In genomic region chr12:60195483-60195882, GRCh38 we compare ENCODE assay signal across 23 cellular contexts.
DNase-seq lines count a peak whose midpoint lies in the region; ATAC-seq, FAIRE-seq and TF ChIP-seq lines count a peak whose summit lies in the region.
"Had no signal": no experiment of that assay in that cellular context is flagged by ENCODE, and none has a peak within 500 bp of the region (broad histone marks: within the 10 kb centered on the region; RNA-seq: fewer than 3 reads in every experiment).

No MANE protein-coding gene starts in this region.

- H2BK15ac ChIP-seq in IMR-90 (ENCODE audit: low read depth, low read length): no peak overlapping the region
- H2BK15ac ChIP-seq in mesendoderm (replicated peaks; ENCODE audit: low read depth): no peak overlapping the region

- intact Hi-C loops in IMR-90 (cut with micrococcal nuclease): no loop called here
- intact Hi-C loops in K562 (cut with micrococcal nuclease): no loop called here

- no peak overlapping the region for H4K8ac ChIP-seq in IMR-90 (ENCODE audit: low read depth in 2 of 2, low read length in 2 of 2)
- no peak overlapping the region for H4K8ac ChIP-seq in mesendoderm (ENCODE audit: low read depth, low read length)

- H3K18ac ChIP-seq in IMR-90 (ENCODE audit: low read depth, low read length) (peak overlapping the region; percentile 61; the same call in 1 of the 2 replicates), mesendoderm (ENCODE audit: low read length) (no peak overlapping the region)

- H3K9me3 ChIP-seq in IMR-90 (ENCODE audit: control insufficient read depth, insufficient read depth, low read length) (no peaks in the 10 kb centered on the region), K562 (replicated peaks; ENCODE audit: control insufficient read depth, insufficient read depth, low read depth, low read length) (no peaks in the 10 kb centered on the region)
- H3K9me3 ChIP-seq: A549; BE2C; BLaER1 treated with 17β-estradiol and CSF1 and Interleukin-3, amounts not matched to agents 10 nM and 100 nM had no signal

- H3K27me3 ChIP-seq in IMR-90 (ENCODE audit: control insufficient read depth, insufficient read depth, low read length): no peaks in the 10 kb centered on the region
- no peaks in the 10 kb centered on the region for H3K27me3 ChIP-seq in K562 (ENCODE audit: control insufficient read depth in 2 of 2, insufficient read depth in 2 of 2, low read length in 2 of 2)
- H3K27me3 ChIP-seq in mesendoderm (ENCODE audit: insufficient read depth, low read length, poor library complexity): no peaks in the 10 kb centered on the region
- H3K27me3 ChIP-seq: BE2C; BLaER1 treated with 17β-estradiol and CSF1 and Interleukin-3, amounts not matched to agents 10 nM and 100 nM had no signal

- no peak overlapping the region for H3K27ac Mint-ChIP-seq in mesothelial cell of epicardium
- H3K27ac Mint-ChIP-seq: CD14-positive monocyte; CD4-positive, alpha-beta T cell; CD8-positive, alpha-beta memory T cell had no signal

- H3K27ac ChIP-seq in IMR-90 (ENCODE audit: insufficient read depth, low read length) (no peak overlapping the region), K562 (ENCODE audit: extremely low read depth, low read depth, low read length) (no peak overlapping the region), mesendoderm (ENCODE audit: low read depth, low read length) (no peak overlapping the region)
- H3K27ac ChIP-seq: A549; BLaER1 treated with 17β-estradiol and CSF1 and Interleukin-3, amounts not matched to agents 10 nM and 100 nM; GM23248 had no signal

- no peak for TF ChIP-seq POLR2A in IMR-90 (IDR thresholded peaks at IDR 0.05; ENCODE audit: low read depth, low read length)
- no peak for TF ChIP-seq POLR2A in K562 (conservative IDR thresholded peaks at IDR 0.05)

- no peak overlapping the region for H2BK20ac ChIP-seq in IMR-90 (ENCODE audit: low read depth, low read length)

- dilution Hi-C loops in IMR-90 (cut with HindIII; ENCODE audit: low sequenced_read_pairs, unreplicated experiment): no loop called here

- H3K79me2 ChIP-seq in K562 (ENCODE audit: control insufficient read depth, insufficient read depth, low read length): no peaks in the 10 kb centered on the region
- H3K79me2 ChIP-seq in mesendoderm (ENCODE audit: control insufficient read depth, insufficient read depth, low read length): no peaks in the 10 kb centered on the region

- H4K20me1 ChIP-seq in IMR-90 (ENCODE audit: insufficient read depth, low read length): no peaks in the 10 kb centered on the region
- H4K20me1 ChIP-seq in K562 (replicated peaks; ENCODE audit: control insufficient read depth, insufficient read depth, low read length): no peaks in the 10 kb centered on the region
- H4K20me1 ChIP-seq: BLaER1 treated with 17β-estradiol and CSF1 and Interleukin-3, amounts not matched to agents 10 nM and 100 nM had no signal

- H3K36me3 ChIP-seq in IMR-90 (ENCODE audit: control insufficient read depth, insufficient read depth, low read length): no peaks in the 10 kb centered on the region
- no peaks in the 10 kb centered on the region for H3K36me3 ChIP-seq in K562 (ENCODE audit: control insufficient read depth, insufficient read depth, low read length)
- no peaks in the 10 kb centered on the region for H3K36me3 ChIP-seq in mesendoderm (ENCODE audit: control insufficient read depth, insufficient read depth, low read length)
- H3K36me3 ChIP-seq: BE2C; BLaER1 treated with 17β-estradiol and CSF1 and Interleukin-3, amounts not matched to agents 10 nM and 100 nM had no signal

- H3K4me1 ChIP-seq in IMR-90 (ENCODE audit: control insufficient read depth, insufficient read depth, low read length): peaks cover 5% of the 10 kb centered on the region; the same call in 1 of the 2 replicates
- no peaks in the 10 kb centered on the region for H3K4me1 ChIP-seq in K562 (replicated peaks in 1 of 2; ENCODE audit: control insufficient read depth in 2 of 2, insufficient read depth in 2 of 2, low read length in 2 of 2)
- H3K4me1 ChIP-seq in mesendoderm (ENCODE audit: control insufficient read depth, low read depth, low read length): no peaks in the 10 kb centered on the region
- H3K4me1 ChIP-seq: BE2C; BLaER1 treated with 17β-estradiol and CSF1 and Interleukin-3, amounts not matched to agents 10 nM and 100 nM had no signal

- peaks cover under 1% of the 10 kb centered on the region for H3K9me3 Mint-ChIP-seq in mesothelial cell of epicardium
- H3K9me3 Mint-ChIP-seq: CD4-positive, alpha-beta T cell had no signal

- POLR2A ChIA-PET in IMR-90 (lab: Charles Lee; ENCODE audit: unreplicated experiment) (no interaction called here), K562 (lab: Yijun Ruan, JAX) (no interaction called here)

- no peak overlapping the region for H3K4ac ChIP-seq in IMR-90 (ENCODE audit: low read depth, low read length)
- no peak overlapping the region for H3K4ac ChIP-seq in mesendoderm (ENCODE audit: low read depth, low read length)

- FAIRE-seq in K562 (lab: Jason Lieb, UNC): peak; percentile 74
- FAIRE-seq: A549, GM12892, GM19239, H1 had no signal

- no peak overlapping the region for H3K4me2 ChIP-seq in IMR-90 (ENCODE audit: low read depth, low read length)
- no peak overlapping the region for H3K4me2 ChIP-seq in K562 (ENCODE audit: insufficient read depth, low read length)
- no peak overlapping the region for H3K4me2 ChIP-seq in mesendoderm (ENCODE audit: low read length)
- H3K4me2 ChIP-seq: A549; BLaER1 treated with 17β-estradiol and CSF1 and Interleukin-3, amounts not matched to agents 10 nM and 100 nM had no signal

- no peak overlapping the region for H2BK5ac ChIP-seq in IMR-90 (ENCODE audit: low read depth, low read length, poor library complexity, severe bottlenecking)
- no peak overlapping the region for H2BK5ac ChIP-seq in mesendoderm (ENCODE audit: low read length)

- WGBS in IMR-90 (ENCODE audit: extremely low coverage in 2 of 2, insufficient read length in 1 of 2), 2 experiments: no CpG with 5 or more reads among the region's 1 CpG
- WGBS in K562 (ENCODE audit: insufficient coverage, low coverage, missing lambda C conversion rate): 23% methylated on average over 1 of the region's 1 CpG
- WGBS in mesendoderm (ENCODE audit: extremely low coverage, insufficient coverage, low lambda C conversion rate): no CpG with 5 or more reads among the region's 1 CpG

- H2AFZ ChIP-seq in IMR-90 (replicated peaks; ENCODE audit: low read length, poor library complexity) (no peak overlapping the region), K562 (ENCODE audit: low read depth, low read length) (no peak overlapping the region)

- TF ChIP-seq CTCF in IMR-90 (conservative IDR thresholded peaks at IDR 0.05; ENCODE audit: low read depth, low read length) (no peak), K562 (IDR thresholded peaks at IDR 0.05 in 2 of 3, conservative IDR thresholded peaks at IDR 0.05 in 1 of 3; ENCODE audit: insufficient read depth in 2 of 3, low read depth in 1 of 3, low read length in 3 of 3) (no peak), fibroblast of the aortic adventitia (IDR thresholded peaks at IDR 0.05; ENCODE audit: insufficient read depth, low read length) (no peak), mesothelial cell of epicardium (IDR thresholded peaks at IDR 0.05; ENCODE audit: unreplicated experiment) (no peak)

- no peak overlapping the region for H4K91ac ChIP-seq in IMR-90 (ENCODE audit: insufficient read depth, low read depth, low read length)

- no peaks in the 10 kb centered on the region for H3K79me1 ChIP-seq in IMR-90 (ENCODE audit: low read depth in 1 of 2, low read length in 2 of 2)
- no peaks in the 10 kb centered on the region for H3K79me1 ChIP-seq in mesendoderm (ENCODE audit: low read length)

- H3K4me3 Mint-ChIP-seq in mesothelial cell of epicardium: no peak overlapping the region
- H3K4me3 Mint-ChIP-seq: CD14-positive monocyte; CD4-positive, alpha-beta T cell; CD8-positive, alpha-beta memory T cell had no signal

- H4K5ac ChIP-seq in IMR-90 (ENCODE audit: low read depth, low read length) (peak overlapping the region; percentile 19; the same call in 1 of the 2 replicates), mesendoderm (ENCODE audit: low read length) (no peak overlapping the region)

- CTCF ChIA-PET in IMR-90 (lab: Yijun Ruan, JAX) (no interaction called here), K562 (lab: Yijun Ruan, JAX; ENCODE audit: low intra/inter-chr PET ratio) (no interaction called here)

- H3K9ac ChIP-seq in IMR-90 (ENCODE audit: low read depth, low read length) (no peak overlapping the region), K562 (ENCODE audit: insufficient read depth in 1 of 2, low read depth in 2 of 2, low read length in 2 of 2) (no peak overlapping the region), mesendoderm (ENCODE audit: low read length) (no peak overlapping the region)
- H3K9ac ChIP-seq: BLaER1 treated with 17β-estradiol and CSF1 and Interleukin-3, amounts not matched to agents 10 nM and 100 nM; GM23248 had no signal

- no peak overlapping the region for H2AK9ac ChIP-seq in IMR-90 (replicated peaks; ENCODE audit: low read depth, low read length, poor library complexity)

- H3K4me1 Mint-ChIP-seq in mesothelial cell of epicardium: peaks cover 3% of the 10 kb centered on the region
- H3K4me1 Mint-ChIP-seq: CD14-positive monocyte; CD8-positive, alpha-beta memory T cell had no signal

- in situ Hi-C loops in IMR-90 (cut with MboI; ENCODE audit: low sequenced_read_pairs) (no loop called here), K562 (cut with MboI) (no loop called here)

- ATAC-seq in IMR-90 (ENCODE audit: low read depth) (no peak), K562 (peak; percentile 66), GM19023 (IDR thresholded peaks at IDR 0.05; ENCODE audit: unreplicated experiment) (no peak)
- ATAC-seq: A549 had no signal

- 0 out of 2 replicates have a peak overlapping the region, but pooled peaks have one; percentile 39 for H3K23ac ChIP-seq in IMR-90 (ENCODE audit: low read depth, low read length)
- H3K23ac ChIP-seq in mesendoderm (ENCODE audit: low read length): no peak overlapping the region

- no peak overlapping the region; the same call in 1 of the 2 replicates for H2BK120ac ChIP-seq in IMR-90 (ENCODE audit: low read depth, low read length)
- no peak overlapping the region for H2BK120ac ChIP-seq in mesendoderm (ENCODE audit: low read depth, low read length)

- H3K4me3 ChIP-seq in IMR-90 (ENCODE audit: insufficient read depth, low read depth, low read length) (no peak overlapping the region), K562 (no peak overlapping the region), fibroblast of the aortic adventitia (ENCODE audit: low read depth, low read length) (no peak overlapping the region), mesendoderm (ENCODE audit: low read length) (no peak overlapping the region)
- H3K4me3 ChIP-seq: A549; BLaER1 treated with 17β-estradiol and CSF1 and Interleukin-3, amounts not matched to agents 10 nM and 100 nM; GM23248 had no signal

- no peaks in the 10 kb centered on the region for H3K27me3 Mint-ChIP-seq in mesothelial cell of epicardium (ENCODE audit: low read depth)
- H3K27me3 Mint-ChIP-seq: CD4-positive, alpha-beta T cell; CD8-positive, alpha-beta memory T cell had no signal

- H3K9me1 ChIP-seq in IMR-90 (ENCODE audit: insufficient read depth, low read length): no peaks in the 10 kb centered on the region; the same call in 1 of the 2 replicates
- no peaks in the 10 kb centered on the region for H3K9me1 ChIP-seq in K562 (ENCODE audit: control insufficient read depth, insufficient read depth, low read length)

- H3K36me3 Mint-ChIP-seq in mesothelial cell of epicardium: no peaks in the 10 kb centered on the region
- H3K36me3 Mint-ChIP-seq: CD14-positive monocyte; CD8-positive, alpha-beta memory T cell had no signal

- no peak overlapping the region for H3K56ac ChIP-seq in IMR-90 (ENCODE audit: extremely low read depth, insufficient read depth, low read length)
- H3K56ac ChIP-seq in mesendoderm (ENCODE audit: low read length): no peak overlapping the region

- TF ChIP-seq RAD21 in IMR-90 (IDR thresholded peaks at IDR 0.05; ENCODE audit: low read length) (no peak), K562 (CRISPR knock-in tag; conservative IDR thresholded peaks at IDR 0.05 in 1 of 2, IDR thresholded peaks at IDR 0.05 in 1 of 2) (no peak)

- DNase-seq in IMR-90 (no peak), K562 (ENCODE audit: extremely low read depth in 1 of 4, low spot score in 3 of 4) (peak in 1 of 4 experiments; percentile 13), fibroblast of the aortic adventitia (ENCODE audit: low read depth) (peak; percentile 22), mesendoderm (peak; percentile 6), mesothelial cell of epicardium (ENCODE audit: low spot score in 2 of 2, unreplicated experiment in 2 of 2) (no peak), DMS53 (lab: John Stamatoyannopoulos, UW) (no peak)
- DNase-seq: 8988T; ACHN; AML-193; BE2C; CD4-positive, alpha-beta T cell; CD8-positive, alpha-beta memory T cell; DND-41; GM23248; H7; HCEC 1CT had no signal

- no TSS peak for BruUV-seq in IMR-90 (replicated peaks; lab: Mats Ljungman, UMichigan)
- BruUV-seq in K562 (replicated peaks; lab: Mats Ljungman, UMichigan): no TSS peak

- no peak for TF ChIP-seq EP300 in K562 (IDR thresholded peaks at IDR 0.05; ENCODE audit: low read length)

- H2AK5ac ChIP-seq in IMR-90 (ENCODE audit: low read depth, low read length) (no peak overlapping the region), mesendoderm (ENCODE audit: low read length) (no peak overlapping the region)

- H3K14ac ChIP-seq in IMR-90 (replicated peaks; ENCODE audit: low read depth, low read length): no peak overlapping the region

Comparison
In these comparisons a context has a peak if more than half of its experiments do, and no peak if none do; other contexts are left out.
1. DNase-seq: peak in fibroblast of the aortic adventitia (single experiment) and mesendoderm (single experiment); none in IMR-90 (single experiment), mesothelial cell of epicardium (0 of 2) and DMS53 (single experiment).